ENCODE assay signal across 4 cellular contexts in genomic region chr7:152819185-152819584, GRCh38. TPM values are rescaled to one million over a fixed set of nuclear protein-coding genes. Genes with fewer than 3 reads are reported as not detected.
DNase-seq lines count a peak whose midpoint lies in the region; ATAC-seq, FAIRE-seq and TF ChIP-seq lines count a peak whose summit lies in the region.
"Not testable (repeated sequence)": the region's sequence is repeated elsewhere in the genome, so short reads cannot be mapped to it uniquely, and the experiment has no call there.

No MANE protein-coding gene starts in this region.

- ATAC-seq in HG02885 (IDR thresholded peaks at IDR 0.05; ENCODE audit: poor library complexity, unreplicated experiment) (peak; percentile 54), K562 (peak; percentile 63)

- H2AFZ ChIP-seq in K562 (ENCODE audit: low read depth, low read length) = not testable (repeated sequence)

- POLR2A ChIA-PET in K562 (lab: Yijun Ruan, JAX) = not testable (repeated sequence)

- not testable (repeated sequence) for H3K27me3 ChIP-seq in K562 (ENCODE audit: control insufficient read depth in 2 of 2, insufficient read depth in 2 of 2, low read length in 2 of 2)

- H3K36me3 ChIP-seq in K562 (ENCODE audit: control insufficient read depth, insufficient read depth, low read length) = peaks cover 16% of the 10 kb centered on the region; the same call in 1 of the 3 replicates

- not testable (repeated sequence) for H3K9me1 ChIP-seq in K562 (ENCODE audit: control insufficient read depth, insufficient read depth, low read length)

- not testable (repeated sequence) for TF ChIP-seq EP300 in K562 (IDR thresholded peaks at IDR 0.05; ENCODE audit: low read length)

- not testable (repeated sequence) for H3K79me2 ChIP-seq in K562 (ENCODE audit: control insufficient read depth, insufficient read depth, low read length)

- in situ Hi-C loops in K562 (cut with MboI) = not testable (repeated sequence)

- intact Hi-C loops in K562 (cut with micrococcal nuclease) = not testable (repeated sequence)

- WGBS in K562 (ENCODE audit: insufficient coverage, low coverage, missing lambda C conversion rate) = 77% methylated on average over 7 of the region's 7 CpGs

- CTCF ChIA-PET in K562 (lab: Yijun Ruan, JAX; ENCODE audit: low intra/inter-chr PET ratio) = not testable (repeated sequence)

- not testable (repeated sequence) for TF ChIP-seq POLR2A in K562 (conservative IDR thresholded peaks at IDR 0.05)

- TF ChIP-seq CTCF in K562 (IDR thresholded peaks at IDR 0.05 in 2 of 3, conservative IDR thresholded peaks at IDR 0.05 in 1 of 3; ENCODE audit: insufficient read depth in 2 of 3, low read depth in 1 of 3, low read length in 3 of 3) = not testable (repeated sequence)

- not testable (repeated sequence) for H3K4me2 ChIP-seq in K562 (ENCODE audit: insufficient read depth, low read length)

- not testable (repeated sequence) for H3K9me3 ChIP-seq in K562 (replicated peaks; ENCODE audit: control insufficient read depth, insufficient read depth, low read depth, low read length)

- DNase-seq in K562 (ENCODE audit: extremely low read depth in 1 of 4, low spot score in 3 of 4) = not testable (repeated sequence)
- DNase-seq in left kidney (ENCODE audit: low read depth, low spot score) (peak; percentile 36), myocyte (ENCODE audit: low read depth) (peak; percentile 38)

- not testable (repeated sequence) for FAIRE-seq in K562 (lab: Jason Lieb, UNC)

- H3K4me1 ChIP-seq in K562 (replicated peaks in 1 of 2; ENCODE audit: control insufficient read depth in 2 of 2, insufficient read depth in 2 of 2, low read length in 2 of 2) = not testable (repeated sequence)

- not testable (repeated sequence) for H4K20me1 ChIP-seq in K562 (replicated peaks; ENCODE audit: control insufficient read depth, insufficient read depth, low read length)

- not testable (repeated sequence) for H3K9ac ChIP-seq in K562 (ENCODE audit: insufficient read depth in 1 of 2, low read depth in 2 of 2, low read length in 2 of 2)

- TF ChIP-seq RAD21 in K562 (CRISPR knock-in tag; conservative IDR thresholded peaks at IDR 0.05 in 1 of 2, IDR thresholded peaks at IDR 0.05 in 1 of 2) = not testable (repeated sequence)

- H3K4me3 ChIP-seq in K562 = not testable (repeated sequence)

- H3K27ac ChIP-seq in K562 (ENCODE audit: extremely low read depth, low read depth, low read length) = not testable (repeated sequence)

- BruUV-seq in K562 (replicated peaks; lab: Mats Ljungman, UMichigan) = not testable (repeated sequence)

RNA-seq across cellular contexts. Expression of gene ACTR3B, which starts 59.6 kb away (rescaled TPM):
- total RNA-seq in K562 (2011; cell fraction: chromatin; rRNA removed; ENCODE audit: low replicate concordance) = 64.2 and 84.6 TPM in 2 replicates
- 34.0 and 34.7 TPM in 2 replicates for total RNA-seq in K562 (2011; cell fraction: nucleolus; rRNA removed)
- 55.1 and 61.2 TPM in 2 replicates for total RNA-seq in K562 (2011; cell fraction: nucleoplasm; rRNA removed)
- 11.4 and 12.4 TPM in 2 replicates for total RNA-seq in K562 (2014; rRNA removed)
- 19.7 and 21.3 TPM in 2 replicates for total RNA-seq in K562 (2014; rRNA removed; fragmentation: Illumina TruSeq; extraction: Trizol)
- 17.8 and 19.7 TPM in 2 replicates for total RNA-seq in K562 (2015; rRNA removed; fragmentation: Illumina TruSeq; extraction: Trizol)
- 24.4 and 24.8 TPM in 2 replicates for total RNA-seq in K562 (2021)
- polyA plus RNA-seq in K562 (2011; rRNA removed) = 17.5 and 30.8 TPM in 2 replicates
- 18.8 and 22.4 TPM in 2 replicates for polyA plus RNA-seq in K562 (2011; cell fraction: cytosol; rRNA removed)
- polyA plus RNA-seq in K562 (2011; cell fraction: nucleus; rRNA removed) = 25.9 and 29.1 TPM in 2 replicates
- polyA plus RNA-seq in K562 (2012) = 9.8 and 16.1 TPM in 2 replicates
- polyA plus RNA-seq in K562 (2014; fragmentation: Illumina TruSeq; extraction: Trizol) = 24.8 and 25.7 TPM in 2 replicates
- 1 to 10 TPM; 5.0 to 5.4 TPM for polyA plus RNA-seq in K562 (2014; fragmentation: Nextera tagmentation; extraction: Ambion mirVana)
- 24.1 and 28.6 TPM in 2 replicates for polyA plus RNA-seq in K562 (2014; rRNA removed)
- 33.8 and 39.2 TPM in 2 replicates for polyA minus RNA-seq in K562 (2011; rRNA and poly(A)+ RNA removed)
- polyA minus RNA-seq in K562 (2011; cell fraction: cytosol; rRNA and poly(A)+ RNA removed) = 9.5 and 14.7 TPM in 2 replicates
- polyA minus RNA-seq in K562 (2011; cell fraction: nucleus; rRNA and poly(A)+ RNA removed) = 32.0 and 32.6 TPM in 2 replicates
- 4.5 and 12.1 TPM in 2 replicates for total RNA-seq in myocyte
- polyA plus RNA-seq in myocyte (2012) = 15.3 TPM
